1 cellular context compared by ENCODE assay signal in the genomic region with DNA sequence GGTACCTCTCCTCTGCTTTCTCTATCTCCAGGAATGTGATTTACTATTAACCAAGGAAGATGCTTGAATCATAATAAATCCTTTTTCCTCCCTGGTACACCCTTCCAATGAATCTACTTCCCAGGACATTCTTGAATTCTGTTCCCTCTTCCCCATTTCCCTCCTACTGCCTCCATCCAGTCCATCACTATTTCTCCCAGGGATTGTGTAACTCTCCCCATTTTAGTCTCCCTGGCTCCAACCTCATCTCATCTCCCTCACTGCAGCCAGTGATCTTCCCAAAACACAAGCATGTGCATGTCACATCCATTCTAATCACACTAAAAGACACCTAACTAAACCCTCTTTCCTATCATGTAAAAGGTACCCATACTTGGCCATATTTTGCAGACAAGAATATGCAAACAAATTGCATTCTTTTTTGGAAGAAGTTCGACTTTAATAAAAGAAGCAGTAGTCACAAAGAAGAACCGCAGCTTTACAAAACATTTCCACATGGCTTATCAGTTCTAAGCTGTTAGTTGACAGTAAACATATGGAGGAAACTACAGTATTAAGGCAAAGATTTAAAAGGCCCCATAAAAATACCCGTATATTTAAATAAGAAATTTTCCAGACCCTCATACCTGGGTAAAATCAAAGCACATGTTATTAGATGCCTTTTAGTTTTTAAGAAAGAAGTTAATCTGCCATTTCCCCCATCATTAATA.
TF ChIP-seq lines count a peak whose summit lies in the region.

No MANE protein-coding gene starts in this region.

TF ChIP-seq in IMR-90, 13 proteins besides CTCF, POLR2A, EP300 and RAD21 (continued from another document):
- TF ChIP-seq, protein P1, sequence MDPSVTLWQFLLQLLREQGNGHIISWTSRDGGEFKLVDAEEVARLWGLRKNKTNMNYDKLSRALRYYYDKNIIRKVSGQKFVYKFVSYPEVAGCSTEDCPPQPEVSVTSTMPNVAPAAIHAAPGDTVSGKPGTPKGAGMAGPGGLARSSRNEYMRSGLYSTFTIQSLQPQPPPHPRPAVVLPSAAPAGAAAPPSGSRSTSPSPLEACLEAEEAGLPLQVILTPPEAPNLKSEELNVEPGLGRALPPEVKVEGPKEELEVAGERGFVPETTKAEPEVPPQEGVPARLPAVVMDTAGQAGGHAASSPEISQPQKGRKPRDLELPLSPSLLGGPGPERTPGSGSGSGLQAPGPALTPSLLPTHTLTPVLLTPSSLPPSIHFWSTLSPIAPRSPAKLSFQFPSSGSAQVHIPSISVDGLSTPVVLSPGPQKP (IDR thresholded peaks at IDR 0.05; ENCODE audit: borderline replicate concordance, low read depth, low read length) = no peak
- no peak for TF ChIP-seq CHD1 (IDR thresholded peaks at IDR 0.05; ENCODE audit: low read depth, low read length)
- no peak for TF ChIP-seq FOS (IDR thresholded peaks at IDR 0.05; ENCODE audit: low read depth, low read length)
- TF ChIP-seq, protein P2, sequence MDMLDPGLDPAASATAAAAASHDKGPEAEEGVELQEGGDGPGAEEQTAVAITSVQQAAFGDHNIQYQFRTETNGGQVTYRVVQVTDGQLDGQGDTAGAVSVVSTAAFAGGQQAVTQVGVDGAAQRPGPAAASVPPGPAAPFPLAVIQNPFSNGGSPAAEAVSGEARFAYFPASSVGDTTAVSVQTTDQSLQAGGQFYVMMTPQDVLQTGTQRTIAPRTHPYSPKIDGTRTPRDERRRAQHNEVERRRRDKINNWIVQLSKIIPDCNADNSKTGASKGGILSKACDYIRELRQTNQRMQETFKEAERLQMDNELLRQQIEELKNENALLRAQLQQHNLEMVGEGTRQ (IDR thresholded peaks at IDR 0.05; ENCODE audit: low read depth, low read length) = no peak
- no peak for TF ChIP-seq RCOR1 (IDR thresholded peaks at IDR 0.05; ENCODE audit: insufficient replicate concordance, low read length)
- TF ChIP-seq RFX5 (IDR thresholded peaks at IDR 0.05; ENCODE audit: low read depth, low read length) = no peak
- no peak for TF ChIP-seq SMC3 (IDR thresholded peaks at IDR 0.05; ENCODE audit: low read depth, low read length)
- no peak for TF ChIP-seq MAFK (IDR thresholded peaks at IDR 0.05; ENCODE audit: low read depth, low read length)
- TF ChIP-seq MXI1 (IDR thresholded peaks at IDR 0.05; ENCODE audit: borderline replicate concordance, low read depth, low read length) = no peak
TF ChIP-seq in IMR-90: peak in this region for 0.
